In genomic region chr17:57091186-57091618, GRCh38 we compare ENCODE assay signal across 11 cellular contexts. TPM values are rescaled to one million over a fixed set of nuclear protein-coding genes. Genes with fewer than 3 reads are reported as not detected.
DNase-seq lines count a peak whose midpoint lies in the region; TF ChIP-seq lines count a peak whose summit lies in the region.
"Had no signal": no experiment of that assay in that cellular context is flagged by ENCODE, and none has a peak within 500 bp of the region (broad histone marks: within the 10 kb centered on the region; RNA-seq: fewer than 3 reads in every experiment).

No MANE protein-coding gene starts in this region.

- H3K9me3 Mint-ChIP-seq in activated T-cell treated with anti-CD3 and anti-CD28 coated beads, Interleukin-2, amount 50 U/mL, for 24 hours: no peaks in the 10 kb centered on the region
- H3K9me3 Mint-ChIP-seq: activated T-cell treated with anti-CD3 and anti-CD28 coated beads, Interleukin-2, amount 50 U/mL, for 72 hours; immature natural killer cell had no signal

- H3K4me1 ChIP-seq in colonic mucosa (peaks cover 15% of the 10 kb centered on the region), rectal smooth muscle tissue (ENCODE audit: control insufficient read depth, insufficient read depth, low read length) (peaks cover 46% of the 10 kb centered on the region)

- H3K9ac ChIP-seq in colonic mucosa (ENCODE audit: low read depth in 2 of 2, low read length in 2 of 2): peak overlapping the region in 1 of 2 donors; percentile 58
- no peak overlapping the region for H3K9ac ChIP-seq in rectal smooth muscle tissue (ENCODE audit: low read length)

- peaks cover 45% of the 10 kb centered on the region for H3K36me3 Mint-ChIP-seq in activated T-cell treated with anti-CD3 and anti-CD28 coated beads, Interleukin-2, amount 50 U/mL, for 24 hours (ENCODE audit: low read depth)

- H3K9me3 ChIP-seq in colonic mucosa: no peaks in the 10 kb centered on the region

- peaks cover 49% of the 10 kb centered on the region for H3K4me1 Mint-ChIP-seq in activated T-cell treated with anti-CD3 and anti-CD28 coated beads, Interleukin-2, amount 50 U/mL, for 24 hours (ENCODE audit: low read depth)

- H3K36me3 ChIP-seq in colonic mucosa (no peaks in the 10 kb centered on the region), rectal smooth muscle tissue (ENCODE audit: control insufficient read depth, insufficient read depth, low read length) (no peaks in the 10 kb centered on the region)

- no peaks in the 10 kb centered on the region for H3K27me3 ChIP-seq in colonic mucosa
- no peaks in the 10 kb centered on the region for H3K27me3 ChIP-seq in layer of hippocampus (ENCODE audit: control insufficient read depth, insufficient read depth, low read length)
- H3K27me3 ChIP-seq in rectal smooth muscle tissue (ENCODE audit: control insufficient read depth, insufficient read depth, low read length): no peaks in the 10 kb centered on the region

- no peak overlapping the region for H3K4me3 ChIP-seq in colonic mucosa
- H3K4me3 ChIP-seq in rectal smooth muscle tissue (ENCODE audit: low read length): peak overlapping the region; percentile 0

- intact Hi-C loops in colonic mucosa (cut with DNase I): no loop called here

- in situ Hi-C loops in G401 (cut with HindIII; ENCODE audit: low sequenced_read_pairs): no loop called here

- no peak overlapping the region for H3K4me3 Mint-ChIP-seq in activated T-cell treated with anti-CD3 and anti-CD28 coated beads, Interleukin-2, amount 50 U/mL, for 24 hours
- H3K4me3 Mint-ChIP-seq: activated T-cell treated with anti-CD3 and anti-CD28 coated beads, Interleukin-2, amount 50 U/mL, for 72 hours; immature natural killer cell had no signal

- no peak overlapping the region for H3K27ac Mint-ChIP-seq in activated T-cell treated with anti-CD3 and anti-CD28 coated beads, Interleukin-2, amount 50 U/mL, for 24 hours
- H3K27ac Mint-ChIP-seq: activated T-cell treated with anti-CD3 and anti-CD28 coated beads, Interleukin-2, amount 50 U/mL, for 72 hours; immature natural killer cell had no signal

- H3K27me3 Mint-ChIP-seq in activated T-cell treated with anti-CD3 and anti-CD28 coated beads, Interleukin-2, amount 50 U/mL, for 24 hours: no peaks in the 10 kb centered on the region

- DNase-seq in G401 (ENCODE audit: low spot score): peak; percentile 93
- no peak for DNase-seq in colonic mucosa
- no peak for DNase-seq in stimulated activated CD4-positive, alpha-beta T cell treated with anti-CD3 and anti-CD28 coated beads, Interleukin-1b, Interleukin-23, amount 100 ng/mL, for 48 hours
- no peak for DNase-seq in NCI-H128 (lab: John Stamatoyannopoulos, UW; ENCODE audit: unreplicated experiment)
- no peak for DNase-seq in NOMO-1 treated with dmso at 0.1 percent for 144 hours (lab: John Stamatoyannopoulos, UW; ENCODE audit: unreplicated experiment)
- no peak for DNase-seq in activated T-cell treated with anti-CD3 and anti-CD28 coated beads, Interleukin-2, amount 50 U/mL, for 24 hours
- DNase-seq: activated T-cell treated with anti-CD3 and anti-CD28 coated beads, Interleukin-2, amount 50 U/mL, for 72 hours; immature natural killer cell had no signal

- no peak for TF ChIP-seq CTCF in colonic mucosa (IDR thresholded peaks at IDR 0.05)

- peak overlapping the region; percentile 58 for H3K27ac ChIP-seq in colonic mucosa
- peak overlapping the region; percentile 78 for H3K27ac ChIP-seq in layer of hippocampus (ENCODE audit: low read depth, low read length)
- H3K27ac ChIP-seq in rectal smooth muscle tissue (ENCODE audit: low read depth, low read length): peak overlapping the region; percentile 97
- H3K27ac ChIP-seq: VCaP had no signal

RNA-seq across cellular contexts. Expression of gene AKAP1, which starts 6.2 kb away (rescaled TPM):
- 5.4 and 5.7 TPM in 2 replicates for total RNA-seq in G401 (2014; rRNA removed; shearing (Covaris generic))
- total RNA-seq in colonic mucosa: 100 to 1,000 TPM; 128 to 139 TPM

Comparison
In these comparisons a context has a peak if more than half of its experiments do, and no peak if none do; other contexts are left out.
1. RNA of gene AKAP1, which starts 6.2 kb away (total RNA-seq): 128 to 139 TPM in colonic mucosa; 5.4 to 5.7 TPM in G401; every median in the first group is over 10 times any median in the second.
2. Peak in every context shown above with its lines, with median percentiles within 50 percentile points of each other: H3K27ac ChIP-seq.